In genomic region chr2:230473378-230473777, GRCh38 we compare ENCODE assay signal across 15 cellular contexts. TPM values are rescaled to one million over a fixed set of nuclear protein-coding genes. Genes with fewer than 3 reads are reported as not detected.
DNase-seq lines count a peak whose midpoint lies in the region; ATAC-seq, FAIRE-seq and TF ChIP-seq lines count a peak whose summit lies in the region.
"Had no signal": no experiment of that assay in that cellular context is flagged by ENCODE, and none has a peak within 500 bp of the region (broad histone marks: within the 10 kb centered on the region; RNA-seq: fewer than 3 reads in every experiment).

No MANE protein-coding gene starts in this region.

- no peak overlapping the region for H3K4me3 Mint-ChIP-seq in activated naive CD4-positive, alpha-beta T cell treated with anti-CD3 and anti-CD28 coated beads, Interleukin-2, amount 50 U/mL, for 24 hours

- H3K14ac ChIP-seq in H1 (ENCODE audit: insufficient read length), result no peak overlapping the region

- H3K27ac ChIP-seq in Peyer's patch (peak overlapping the region in 3 of 4 donors; percentile 13 to 72 (median 47)), H1 (ENCODE audit: low read depth, low read length) (no peak overlapping the region), upper lobe of right lung (no peak overlapping the region)
- H3K27ac ChIP-seq: breast epithelium, foreskin keratinocyte, parathyroid adenoma had no signal

- TF ChIP-seq CTCF in Peyer's patch (IDR thresholded peaks at IDR 0.05) (no peak), H1 (IDR thresholded peaks at IDR 0.05; ENCODE audit: control extremely low read depth in 1 of 3, insufficient read depth in 1 of 3, low read depth in 1 of 3, low read length in 3 of 3) (no peak), upper lobe of right lung (IDR thresholded peaks at IDR 0.05) (no peak), GM10248 (IDR thresholded peaks at IDR 0.05; ENCODE audit: control extremely low read depth, extremely low read depth, low read depth, missing control alignments) (no peak)

- H3K9me3 Mint-ChIP-seq in activated naive CD4-positive, alpha-beta T cell treated with anti-CD3 and anti-CD28 coated beads, Interleukin-2, amount 50 U/mL, for 24 hours, result no peaks in the 10 kb centered on the region

- H2BK5ac ChIP-seq in H1 (ENCODE audit: low read depth, low read length), result no peak overlapping the region

- H3K27me3 ChIP-seq in Peyer's patch (no peaks in the 10 kb centered on the region), H1 (replicated peaks in 1 of 4; ENCODE audit: control insufficient read depth in 3 of 4, extremely low read depth in 1 of 4, insufficient read depth in 3 of 4, low read length in 3 of 4) (no peaks in the 10 kb centered on the region), upper lobe of right lung (no peaks in the 10 kb centered on the region)
- H3K27me3 ChIP-seq: breast epithelium, foreskin keratinocyte, tibial nerve had no signal

- peaks cover 38% of the 10 kb centered on the region for H3K36me3 Mint-ChIP-seq in activated naive CD4-positive, alpha-beta T cell treated with anti-CD3 and anti-CD28 coated beads, Interleukin-2, amount 50 U/mL, for 24 hours

- no peaks in the 10 kb centered on the region for H3K23me2 ChIP-seq in H1 (ENCODE audit: low read depth, low read length)

- no peak overlapping the region for H3K23ac ChIP-seq in H1 (ENCODE audit: insufficient read length)

- intact Hi-C loops in upper lobe of right lung (cut with DNase I), result no loop called here

- H4K5ac ChIP-seq in H1 (ENCODE audit: insufficient read length, low read depth, low read length), result no peak overlapping the region

- no peaks in the 10 kb centered on the region for H3K9me3 ChIP-seq in Peyer's patch
- H3K9me3 ChIP-seq in H1 (ENCODE audit: insufficient read depth in 2 of 2, low read depth in 1 of 2, low read length in 1 of 2), result no peaks in the 10 kb centered on the region
- H3K9me3 ChIP-seq in upper lobe of right lung, result no peaks in the 10 kb centered on the region

- CTCF ChIA-PET in H1 (lab: Charles Lee; ENCODE audit: partially characterized antibody), result no interaction called here
- CTCF ChIA-PET in GM10248 (lab: Yijun Ruan, JAX), result interaction anchor here (1.9 kb wide), 1 partner anchor 137 kb away, joined by 4 read pairs; no protein-coding TSS in a partner anchor

- ATAC-seq in upper lobe of right lung (peak; percentile 81), HG02678 (IDR thresholded peaks at IDR 0.05; ENCODE audit: unreplicated experiment) (no peak)
- ATAC-seq: left colon had no signal

- POLR2A ChIA-PET in H1 (lab: Charles Lee; ENCODE audit: partially characterized antibody) (no interaction called here), GM10248 (lab: Yijun Ruan, JAX) (no interaction called here)

- TF ChIP-seq EP300 in H1 (IDR thresholded peaks at IDR 0.05; ENCODE audit: borderline replicate concordance in 1 of 2, low read depth in 2 of 2, low read length in 2 of 2), result no peak

- H3K36me3 ChIP-seq in Peyer's patch, result peaks cover 0 to 40% (median 0%) of the 10 kb centered on the region in 3 donors
- no peaks in the 10 kb centered on the region for H3K36me3 ChIP-seq in H1 (ENCODE audit: control insufficient read depth in 2 of 4, insufficient read depth in 4 of 4, low read length in 3 of 4)
- peaks cover 56% of the 10 kb centered on the region for H3K36me3 ChIP-seq in upper lobe of right lung

- peaks cover 55% of the 10 kb centered on the region for H3K4me1 Mint-ChIP-seq in activated naive CD4-positive, alpha-beta T cell treated with anti-CD3 and anti-CD28 coated beads, Interleukin-2, amount 50 U/mL, for 24 hours

- no peak for DNase-seq in activated naive CD4-positive, alpha-beta T cell treated with Interleukin-2 at 50 U/mL for 16 hours
- DNase-seq in Peyer's patch (peak in 2 of 3 donors; percentile 46 to 53), H1 (ENCODE audit: low read depth in 1 of 2, low spot score in 2 of 2) (no peak), upper lobe of right lung (no peak), ureter (ENCODE audit: low spot score) (no peak), GM10248 (ENCODE audit: extremely low spot score) (no peak)
- DNase-seq: KBM-7, left colon, SHP77 treated with DMSO at 0.1 percent for 48 hours had no signal

- H2BK20ac ChIP-seq in H1 (ENCODE audit: low read length), result no peak overlapping the region

- no peaks in the 10 kb centered on the region for H3K79me2 ChIP-seq in H1 (ENCODE audit: control insufficient read depth in 1 of 2, insufficient read depth in 2 of 2, low read length in 2 of 2)
- H3K79me2 ChIP-seq: parathyroid adenoma had no signal

- peak overlapping the region; percentile 72; the same call in 1 of the 2 replicates for H2AFZ ChIP-seq in H1 (ENCODE audit: low read length)
- H2AFZ ChIP-seq: parathyroid adenoma had no signal

- H3K27ac Mint-ChIP-seq in activated naive CD4-positive, alpha-beta T cell treated with anti-CD3 and anti-CD28 coated beads, Interleukin-2, amount 50 U/mL, for 24 hours, result peak overlapping the region; percentile 66

- H3K27me3 Mint-ChIP-seq in activated naive CD4-positive, alpha-beta T cell treated with anti-CD3 and anti-CD28 coated beads, Interleukin-2, amount 50 U/mL, for 24 hours, result no peaks in the 10 kb centered on the region

- no peaks in the 10 kb centered on the region for H3K79me1 ChIP-seq in H1 (ENCODE audit: low read depth, low read length)

- WGBS in H1 (ENCODE audit: extremely low coverage in 1 of 2, insufficient coverage in 1 of 2, insufficient read length in 1 of 2, insufficient replicate concordance in 2 of 2, low coverage in 1 of 2, low lambda C conversion rate in 2 of 2, missing lambda C conversion rate in 1 of 2), 2 experiments, result 84% methylated on average over 3 of the region's 3 CpGs; no CpG with 5 or more reads in 1 of the 2 experiments

- H2BK12ac ChIP-seq in H1 (ENCODE audit: low read depth, low read length), result no peak overlapping the region

- no peak overlapping the region for H3K56ac ChIP-seq in H1 (replicated peaks; ENCODE audit: insufficient read length, low read depth, low read length)

- FAIRE-seq in H1 (lab: Jason Lieb, UNC), result no peak

- no peak overlapping the region for H4K91ac ChIP-seq in H1 (replicated peaks; ENCODE audit: insufficient read length, low read length)

- H3K4me1 ChIP-seq in Peyer's patch, result no peaks in the 10 kb centered on the region
- H3K4me1 ChIP-seq in H1 (replicated peaks in 1 of 4; ENCODE audit: control insufficient read depth in 3 of 4, insufficient read depth in 4 of 4, low read length in 3 of 4), result no peaks in the 10 kb centered on the region
- H3K4me1 ChIP-seq in upper lobe of right lung, result no peaks in the 10 kb centered on the region
- H3K4me1 ChIP-seq: breast epithelium, foreskin keratinocyte, parathyroid adenoma, tibial nerve had no signal

- H3K9ac ChIP-seq in H1 (replicated peaks in 1 of 4; ENCODE audit: extremely low read depth in 1 of 4, low read depth in 3 of 4, low read length in 3 of 4), result no peak overlapping the region
- H3K9ac ChIP-seq: parathyroid adenoma had no signal

- no peaks in the 10 kb centered on the region for H4K20me1 ChIP-seq in H1 (replicated peaks in 1 of 2; ENCODE audit: control insufficient read depth in 1 of 2, insufficient read depth in 2 of 2, low read length in 2 of 2)

- H3K4me3 ChIP-seq in Peyer's patch, result no peak overlapping the region
- H3K4me3 ChIP-seq in H1 (ENCODE audit: extremely low read depth in 1 of 4, insufficient read depth in 2 of 4, low read depth in 3 of 4, low read length in 4 of 4), result no peak overlapping the region
- no peak overlapping the region for H3K4me3 ChIP-seq in upper lobe of right lung
- H3K4me3 ChIP-seq: breast epithelium, tibial nerve had no signal

- TF ChIP-seq RAD21 in H1 (IDR thresholded peaks at IDR 0.05 in 1 of 2, conservative IDR thresholded peaks at IDR 0.05 in 1 of 2; ENCODE audit: low read depth in 2 of 2, low read length in 2 of 2), result no peak

- H3K4me2 ChIP-seq in H1 (ENCODE audit: insufficient read depth in 1 of 2, low read depth in 2 of 2, low read length in 2 of 2), result no peak overlapping the region

- H2BK15ac ChIP-seq in H1 (ENCODE audit: low read length), result no peak overlapping the region

- no peak overlapping the region for H3K4ac ChIP-seq in H1 (replicated peaks; ENCODE audit: insufficient read length, low read depth, low read length)

- no peak overlapping the region for H3K18ac ChIP-seq in H1 (ENCODE audit: extremely low read depth, low read length)

- H2AK5ac ChIP-seq in H1 (ENCODE audit: low read depth, low read length), result no peak overlapping the region

- TF ChIP-seq POLR2A in Peyer's patch (IDR thresholded peaks at IDR 0.05) (no peak), H1 (IDR thresholded peaks at IDR 0.05; ENCODE audit: control extremely low read depth in 1 of 2, low read depth in 2 of 2, low read length in 2 of 2) (no peak)

- no peak overlapping the region for H2BK120ac ChIP-seq in H1 (replicated peaks; ENCODE audit: low read depth, low read length)

- no peak overlapping the region for H4K8ac ChIP-seq in H1 (ENCODE audit: extremely low read depth, insufficient read depth, low read length)

TF ChIP-seq in H1, 55 proteins besides CTCF, POLR2A, EP300 and RAD21 (continues in another document):
- TF ChIP-seq HDAC2 (IDR thresholded peaks at IDR 0.05; ENCODE audit: borderline replicate concordance in 1 of 2, low read depth in 2 of 2, low read length in 2 of 2), result no peak
- no peak for TF ChIP-seq CEBPB (IDR thresholded peaks at IDR 0.05; ENCODE audit: low read depth, low read length)
- no peak for TF ChIP-seq SIX5 (IDR thresholded peaks at IDR 0.05; ENCODE audit: low read depth, low read length)
- no peak for TF ChIP-seq CREB1 (IDR thresholded peaks at IDR 0.05)
- TF ChIP-seq POLR2AphosphoS5 (IDR thresholded peaks at IDR 0.05; ENCODE audit: low read depth, low read length), result no peak

RNA-seq across cellular contexts. Expression of gene SP100, which starts 57.4 kb away (rescaled TPM):
- total RNA-seq in Peyer's patch (100 to 1,000 TPM; 106 to 498 (median 127) TPM), upper lobe of right lung (156 TPM), ureter (129 TPM)
- 0.33 and 1.1 TPM in 2 replicates for total RNA-seq in H1 (2021; fragmentation: NEBNext Ultra II Directional; extraction: Animal tissue kit (Norgen Biotek cat#: 25700))
- polyA plus RNA-seq in H1 (2011; rRNA removed), result 0.06 and 0.16 TPM in 2 replicates
- 0.45 TPM for polyA plus RNA-seq in H1 (2011; cell fraction: cytosol; rRNA removed)
- 0.31 TPM for polyA plus RNA-seq in H1 (2011; cell fraction: nucleus; rRNA removed)
- 0.47 to 0.77 TPM (median 0.61 TPM) in 4 replicates for polyA plus RNA-seq in H1 (2012, experiment 1 of 2)
- polyA plus RNA-seq in H1 (2012, experiment 2 of 2), result not detected
- polyA plus RNA-seq in H1 (2013, experiment 1 of 2), result 0.65 TPM
- 0.42 TPM for polyA plus RNA-seq in H1 (2013, experiment 2 of 2)
- 0.38 TPM in 1 of 2 replicates, not detected in the other for polyA minus RNA-seq in H1 (2011; rRNA and poly(A)+ RNA removed)
- not detected for polyA minus RNA-seq in H1 (2011; cell fraction: cytosol; rRNA and poly(A)+ RNA removed)
- polyA minus RNA-seq in H1 (2011; cell fraction: nucleus; rRNA and poly(A)+ RNA removed), result 2.4 TPM

Comparison
In these comparisons a context has a peak if more than half of its experiments do, and no peak if none do; other contexts are left out.
1. DNase-seq: peak in Peyer's patch (2 of 3); none in activated naive CD4-positive, alpha-beta T cell treated with Interleukin-2 at 50 U/mL for 16 hours (single experiment), H1 (0 of 2), upper lobe of right lung (single experiment), ureter (single experiment) and GM10248 (single experiment).
2. H3K27ac ChIP-seq: peak in Peyer's patch (3 of 4); none in H1 (single experiment) and upper lobe of right lung (single experiment).
3. RNA of gene SP100, which starts 57.4 kb away (total RNA-seq): 156 TPM in upper lobe of right lung (single experiment), 106 to 498 TPM in Peyer's patch and 129 TPM in ureter (single experiment); 0.33 to 1.1 TPM in H1; every median in the first group is over 10 times any median in the second.